In genomic region chrX:103357871-103358270, GRCh38 we compare ENCODE assay signal across 13 cellular contexts. TPM values are rescaled to one million over a fixed set of nuclear protein-coding genes. Genes with fewer than 3 reads are reported as not detected.
DNase-seq lines count a peak whose midpoint lies in the region; ATAC-seq and TF ChIP-seq lines count a peak whose summit lies in the region.
"Had no signal": no experiment of that assay in that cellular context is flagged by ENCODE, and none has a peak within 500 bp of the region (broad histone marks: within the 10 kb centered on the region; RNA-seq: fewer than 3 reads in every experiment).

No MANE protein-coding gene starts in this region.

- POLR2A ChIA-PET in PC-3 (lab: Charles Lee; ENCODE audit: unreplicated experiment), result no interaction called here

- H4K20me1 ChIP-seq in BLaER1 (0 out of 2 replicates have a peak, but pooled peaks cover 4% of the 10 kb centered on the region), PC-3 (ENCODE audit: low read length) (no peaks in the 10 kb centered on the region), osteoblast (ENCODE audit: insufficient read depth, low read length) (no peaks in the 10 kb centered on the region)

- no peaks in the 10 kb centered on the region for H3K4me1 ChIP-seq in BLaER1
- peaks cover 18% of the 10 kb centered on the region; the same call in 1 of the 2 replicates for H3K4me1 ChIP-seq in PC-3 (ENCODE audit: insufficient read depth, low read length)
- H3K4me1 ChIP-seq in osteoblast (ENCODE audit: insufficient read depth, low read length), result no peaks in the 10 kb centered on the region

- H3K27ac ChIP-seq in BLaER1 (no peak overlapping the region), PC-3 (ENCODE audit: low read length) (no peak overlapping the region), osteoblast (ENCODE audit: low read depth, low read length) (no peak overlapping the region)

- H3K27me3 ChIP-seq in BLaER1, result no peaks in the 10 kb centered on the region
- no peaks in the 10 kb centered on the region for H3K27me3 ChIP-seq in PC-3 (ENCODE audit: low read length)
- H3K27me3 ChIP-seq in osteoblast (ENCODE audit: insufficient read depth, low read length), result no peaks in the 10 kb centered on the region

- no peaks in the 10 kb centered on the region for H3K36me3 Mint-ChIP-seq in activated T-helper 2 cell treated with anti-CD3 and anti-CD28 coated beads, Interferon-gamma antibody, Interleukin-2, Interleukin-4, amounts not matched to agents 10 μg/mL and 5 μg/mL and 100 μg/mL, durations not matched to agents 14 hours and 24 hours and 36 hours (ENCODE audit: low read depth)
- H3K36me3 Mint-ChIP-seq: immature natural killer cell had no signal

- H3K4me3 Mint-ChIP-seq in activated T-helper 2 cell treated with anti-CD3 and anti-CD28 coated beads, Interferon-gamma antibody, Interleukin-2, Interleukin-4, amounts not matched to agents 10 μg/mL and 5 μg/mL and 100 μg/mL, durations not matched to agents 14 hours and 24 hours and 36 hours (ENCODE audit: low read depth), result no peak overlapping the region

- peaks cover 5% of the 10 kb centered on the region for H3K4me1 Mint-ChIP-seq in activated T-helper 2 cell treated with anti-CD3 and anti-CD28 coated beads, Interferon-gamma antibody, Interleukin-2, Interleukin-4, amounts not matched to agents 10 μg/mL and 5 μg/mL and 100 μg/mL, durations not matched to agents 14 hours and 24 hours and 36 hours (ENCODE audit: low read depth)

- BruUV-seq in PC-3 (replicated peaks; lab: Mats Ljungman, UMichigan), result no TSS peak

- H3K9me3 Mint-ChIP-seq in activated T-helper 2 cell treated with anti-CD3 and anti-CD28 coated beads, Interferon-gamma antibody, Interleukin-2, Interleukin-4, amounts not matched to agents 10 μg/mL and 5 μg/mL and 100 μg/mL, durations not matched to agents 14 hours and 24 hours and 36 hours, result no peaks in the 10 kb centered on the region
- H3K9me3 Mint-ChIP-seq: activated T-helper 1 cell treated with anti-CD3 and anti-CD28 coated beads, Interleukin-12 subunit alpha, Interleukin-12 subunit beta, Interleukin-2, Interleukin-4 antibody, amounts not matched to agents 30 ng/mL and 10 ng/mL and 1 ng/mL, durations not matched to agents 14 hours and 24 hours and 36 hours; immature natural killer cell had no signal

- H3K36me3 ChIP-seq in BLaER1 (no peaks in the 10 kb centered on the region), PC-3 (ENCODE audit: low read depth, low read length) (no peaks in the 10 kb centered on the region), osteoblast (ENCODE audit: insufficient read depth, low read length) (no peaks in the 10 kb centered on the region)

- H3K27me3 Mint-ChIP-seq in activated T-helper 2 cell treated with anti-CD3 and anti-CD28 coated beads, Interferon-gamma antibody, Interleukin-2, Interleukin-4, amounts not matched to agents 10 μg/mL and 5 μg/mL and 100 μg/mL, durations not matched to agents 14 hours and 24 hours and 36 hours (ENCODE audit: low read depth), result peaks cover 11% of the 10 kb centered on the region

- H2AFZ ChIP-seq in PC-3 (ENCODE audit: low read length), result no peak overlapping the region
- no peak overlapping the region for H2AFZ ChIP-seq in osteoblast (ENCODE audit: low read length)

- peak overlapping the region; percentile 68; the same call in 1 of the 2 replicates for H3K4me2 ChIP-seq in BLaER1
- H3K4me2 ChIP-seq in PC-3 (ENCODE audit: low read length), result peak overlapping the region; percentile 92
- peak overlapping the region; percentile 52 for H3K4me2 ChIP-seq in osteoblast (ENCODE audit: insufficient read depth, low read length)

- H3K4me3 ChIP-seq in BLaER1 (no peak overlapping the region), PC-3 (ENCODE audit: low read length) (peak overlapping the region; percentile 92; the same call in 1 of the 2 replicates), epithelial cell of esophagus (ENCODE audit: low read length) (peak overlapping the region; percentile 86), osteoblast (ENCODE audit: insufficient read depth, low read length) (peak overlapping the region; percentile 86)

- ATAC-seq in PC-3 (no peak), GM18511 (IDR thresholded peaks at IDR 0.05; ENCODE audit: unreplicated experiment) (no peak)

- H3K9me3 ChIP-seq in BLaER1, result no peaks in the 10 kb centered on the region
- H3K9me3 ChIP-seq in PC-3 (ENCODE audit: low read length), result no peaks in the 10 kb centered on the region
- no peaks in the 10 kb centered on the region for H3K9me3 ChIP-seq in osteoblast (ENCODE audit: low read depth, low read length)

- H3K79me2 ChIP-seq in PC-3 (ENCODE audit: low read length) (peaks cover 16% of the 10 kb centered on the region), osteoblast (ENCODE audit: insufficient read depth, low read length) (peaks cover 22% of the 10 kb centered on the region)

- intact Hi-C loops in PC-3 (cut with micrococcal nuclease), result loop anchor here (5.0 kb wide), 1 partner anchor 104 kb away; no protein-coding TSS in a partner anchor
- intact Hi-C loops in activated T-helper 2 cell treated with anti-CD3 and anti-CD28 coated beads, Interferon-gamma antibody, Interleukin-2, Interleukin-4, amounts not matched to agents 10 μg/mL and 5 μg/mL and 100 μg/mL, durations not matched to agents 14 hours and 24 hours and 36 hours (cut with micrococcal nuclease), result no loop called here

- no peaks in the 10 kb centered on the region for H3K9me2 ChIP-seq in PC-3 (replicated peaks; ENCODE audit: low read length)

- H3K9ac ChIP-seq in BLaER1 (0 out of 2 replicates have a peak overlapping the region, but pooled peaks have one; percentile 80), PC-3 (ENCODE audit: low read length) (no peak overlapping the region)

- no peak for TF ChIP-seq CTCF in PC-3 (conservative IDR thresholded peaks at IDR 0.05; ENCODE audit: low read depth, low read length)
- TF ChIP-seq CTCF in epithelial cell of esophagus (IDR thresholded peaks at IDR 0.05; ENCODE audit: insufficient read depth, low read depth, low read length, missing control alignments), result no peak
- no peak for TF ChIP-seq CTCF in osteoblast (IDR thresholded peaks at IDR 0.05; ENCODE audit: extremely low read depth, low read depth, low read length)

- no peak overlapping the region for H3K27ac Mint-ChIP-seq in activated T-helper 2 cell treated with anti-CD3 and anti-CD28 coated beads, Interferon-gamma antibody, Interleukin-2, Interleukin-4, amounts not matched to agents 10 μg/mL and 5 μg/mL and 100 μg/mL, durations not matched to agents 14 hours and 24 hours and 36 hours
- H3K27ac Mint-ChIP-seq: activated T-helper 1 cell treated with anti-CD3 and anti-CD28 coated beads, Interleukin-12 subunit alpha, Interleukin-12 subunit beta, Interleukin-2, Interleukin-4 antibody, amounts not matched to agents 30 ng/mL and 10 ng/mL and 1 ng/mL, durations not matched to agents 14 hours and 24 hours and 36 hours; immature natural killer cell had no signal

- DNase-seq in PC-3 (no peak), epithelial cell of esophagus (ENCODE audit: low read depth) (no peak), osteoblast (ENCODE audit: insufficient read length, low spot score, missing footprints) (no peak), NCI-H2227 treated with DMSO at 0.1 percent for 48 hours (lab: John Stamatoyannopoulos, UW) (no peak), NCI-H524 treated with DMSO at 0.1 percent for 48 hours (lab: John Stamatoyannopoulos, UW) (no peak)
- no peak for DNase-seq in activated T-helper 2 cell treated with anti-CD3 and anti-CD28 coated beads, Interferon-gamma antibody, Interleukin-2, Interleukin-4, amounts not matched to agents 10 μg/mL and 5 μg/mL and 100 μg/mL, durations not matched to agents 14 hours and 24 hours and 36 hours (ENCODE audit: low spot score)
- DNase-seq: immature natural killer cell, NCI-H2029 treated with DMSO at 0.1 percent for 48 hours had no signal

- CTCF ChIA-PET in PC-3 (lab: Charles Lee), result no interaction called here

- no peaks in the 10 kb centered on the region for H3F3A ChIP-seq in PC-3 (ENCODE audit: low read length, unreplicated experiment)

RNA-seq across cellular contexts. Expression of gene TCEAL9, which starts 1.6 kb away (rescaled TPM):
- total RNA-seq in PC-3 (2014; rRNA removed) (23.0 and 46.8 TPM in 2 replicates), osteoblast (96.4 and 110 TPM in 2 replicates)
- total RNA-seq in activated T-helper 2 cell treated with anti-CD3 and anti-CD28 coated beads, Interferon-gamma antibody, Interleukin-2, Interleukin-4, amounts not matched to agents 10 μg/mL and 5 μg/mL and 100 μg/mL, durations not matched to agents 14 hours and 24 hours and 36 hours, result 0.73 and 0.97 TPM in 2 replicates

RNA-seq across cellular contexts. Expression of gene BEX3, which starts 18.5 kb away (rescaled TPM):
- total RNA-seq in PC-3 (2014; rRNA removed) (130 and 146 TPM in 2 replicates), osteoblast (144 and 150 TPM in 2 replicates)
- total RNA-seq in activated T-helper 2 cell treated with anti-CD3 and anti-CD28 coated beads, Interferon-gamma antibody, Interleukin-2, Interleukin-4, amounts not matched to agents 10 μg/mL and 5 μg/mL and 100 μg/mL, durations not matched to agents 14 hours and 24 hours and 36 hours, result 7.0 and 8.4 TPM in 2 replicates

RNA-seq across cellular contexts. Expression of gene TCEAL7, which starts 27.8 kb away (rescaled TPM):
- total RNA-seq in PC-3 (2014; rRNA removed) (not detected in 2 replicates), osteoblast (6.5 and 10.0 TPM in 2 replicates)
- not detected in 2 replicates for total RNA-seq in activated T-helper 2 cell treated with anti-CD3 and anti-CD28 coated beads, Interferon-gamma antibody, Interleukin-2, Interleukin-4, amounts not matched to agents 10 μg/mL and 5 μg/mL and 100 μg/mL, durations not matched to agents 14 hours and 24 hours and 36 hours
- total RNA-seq: activated T-helper 1 cell treated with anti-CD3 and anti-CD28 coated beads, Interleukin-12 subunit alpha, Interleukin-12 subunit beta, Interleukin-2, Interleukin-4 antibody, amounts not matched to agents 30 ng/mL and 10 ng/mL and 1 ng/mL, durations not matched to agents 14 hours and 24 hours and 36 hours; HT1080; RPMI7951 had no signal

RNA-seq across cellular contexts. Expression of gene BEX2, which starts 47.1 kb away (rescaled TPM):
- total RNA-seq in PC-3 (2014; rRNA removed), result 1.6 and 2.8 TPM in 2 replicates
- total RNA-seq in osteoblast, result 2.4 and 4.3 TPM in 2 replicates
- 2.6 and 3.9 TPM in 2 replicates for total RNA-seq in activated T-helper 2 cell treated with anti-CD3 and anti-CD28 coated beads, Interferon-gamma antibody, Interleukin-2, Interleukin-4, amounts not matched to agents 10 μg/mL and 5 μg/mL and 100 μg/mL, durations not matched to agents 14 hours and 24 hours and 36 hours
- total RNA-seq: RPMI7951 had no signal

Comparison
In these comparisons a context has a peak if more than half of its experiments do, and no peak if none do; other contexts are left out.
1. RNA of gene TCEAL9, which starts 1.6 kb away (total RNA-seq): 96.4 to 110 TPM in osteoblast and 23.0 to 46.8 TPM in PC-3; 0.73 to 0.97 TPM in activated T-helper 2 cell treated with anti-CD3 and anti-CD28 coated beads, Interferon-gamma antibody, Interleukin-2, Interleukin-4, amounts not matched to agents 10 μg/mL and 5 μg/mL and 100 μg/mL, durations not matched to agents 14 hours and 24 hours and 36 hours; every median in the first group is over 10 times any median in the second.
2. RNA of gene BEX3, which starts 18.5 kb away (total RNA-seq): 144 to 150 TPM in osteoblast and 130 to 146 TPM in PC-3; 7.0 to 8.4 TPM in activated T-helper 2 cell treated with anti-CD3 and anti-CD28 coated beads, Interferon-gamma antibody, Interleukin-2, Interleukin-4, amounts not matched to agents 10 μg/mL and 5 μg/mL and 100 μg/mL, durations not matched to agents 14 hours and 24 hours and 36 hours; every median in the first group is over 10 times any median in the second.
3. Peak in every context shown above with its lines, with median percentiles within 50 percentile points of each other: H3K4me2 ChIP-seq.